Comparison of ENCODE assay signal across 20 cellular contexts in the genomic region with DNA sequence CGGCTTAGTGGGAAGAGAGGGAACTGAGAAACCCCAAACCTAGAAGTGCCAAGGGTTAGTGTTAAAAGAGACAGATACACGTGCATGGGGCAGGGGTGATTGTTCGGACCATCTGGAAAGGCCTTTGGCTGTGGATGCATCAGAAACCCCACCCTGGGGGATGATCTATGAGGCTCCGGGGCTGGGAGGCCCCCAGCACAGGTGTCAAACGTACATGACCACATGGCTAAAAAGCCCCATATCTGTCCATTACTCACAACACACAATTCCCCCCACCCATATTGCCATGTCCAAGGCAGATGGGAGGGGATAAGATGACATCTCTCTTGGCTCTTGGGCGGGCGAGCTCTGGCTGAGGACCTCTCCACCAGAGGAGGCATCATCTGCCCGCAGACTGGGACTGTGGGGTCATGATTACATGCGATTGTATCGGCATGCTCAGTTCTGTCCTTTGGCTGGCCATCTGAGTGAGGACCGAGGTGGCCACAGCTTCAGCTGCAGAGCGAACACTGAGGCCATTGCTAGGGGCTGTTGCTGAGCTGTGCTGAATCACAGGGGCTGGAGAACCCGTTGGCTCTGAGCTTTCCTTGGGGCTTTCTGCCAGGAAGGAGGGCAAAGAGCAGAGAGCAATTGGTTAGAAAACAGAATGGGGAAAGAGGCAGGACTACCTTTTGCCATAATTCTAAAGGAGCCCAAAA. TPM values are rescaled to one million over a fixed set of nuclear protein-coding genes. Genes with fewer than 3 reads are reported as not detected.
A peak's percentile ranks its signal among the peaks of the same experiment; 100 is the strongest.
DNase-seq lines count a peak whose midpoint lies in the region; ATAC-seq lines count a peak whose summit lies in the region.
"Had no signal": no experiment of that assay in that cellular context is flagged by ENCODE, and none has a peak within 500 bp of the region (broad histone marks: within the 10 kb centered on the region; RNA-seq: fewer than 3 reads in every experiment).

No MANE protein-coding gene starts in this region.

- no peaks in the 10 kb centered on the region for H3K27me3 Mint-ChIP-seq in CD4-positive, alpha-beta memory T cell

- ATAC-seq in GM21576 (IDR thresholded peaks at IDR 0.05; ENCODE audit: unreplicated experiment): no peak
- ATAC-seq in HG03342 (IDR thresholded peaks at IDR 0.05; ENCODE audit: unreplicated experiment): no peak

- no peak overlapping the region for H3K4me3 ChIP-seq in CD4-positive, alpha-beta memory T cell (ENCODE audit: low read length in 2 of 2)
- H3K4me3 ChIP-seq: BLaER1 treated with 17β-estradiol and CSF1 and Interleukin-3, amounts not matched to agents 10 nM and 100 nM; GM23248; HAP-1 had no signal

- CTCF ChIA-PET in CD4-positive, alpha-beta memory T cell (lab: Charles Lee; ENCODE audit: partially characterized antibody): interaction anchor here (1.2 to 1.3 kb wide), 2 partner anchors 155 to 165 kb away, joined by 3 read pairs; no protein-coding TSS in a partner anchor

- no peaks in the 10 kb centered on the region for H3K4me1 ChIP-seq in CD4-positive, alpha-beta memory T cell (ENCODE audit: insufficient read depth, low read length)
- H3K4me1 ChIP-seq: HAP-1 had no signal

- H3K9me3 Mint-ChIP-seq in CD4-positive, alpha-beta memory T cell: no peaks in the 10 kb centered on the region

- no peak overlapping the region for H3K4me3 Mint-ChIP-seq in CD4-positive, alpha-beta memory T cell

- DNase-seq in CD1c-positive myeloid dendritic cell (ENCODE audit: extremely low spot score) (peak; percentile 7), islet precursor cell (peak; percentile 47), posterior vena cava (ENCODE audit: low spot score) (peak; percentile 65), NCI-H146 (lab: John Stamatoyannopoulos, UW) (no peak)
- no peak for DNase-seq in CD4-positive, alpha-beta memory T cell
- DNase-seq: DMS79 treated with DMSO at 0.1 percent for 48 hours, GM23248, MM.1S, NCI-H1092, NCI-H1694, NCI-H2081 treated with DMSO at 0.1 percent for 48 hours, NCI-H446 treated with DMSO at 0.1 percent for 48 hours, NCI-H774, Right ventricle myocardium superior had no signal

- no peaks in the 10 kb centered on the region for H3K4me1 Mint-ChIP-seq in CD4-positive, alpha-beta memory T cell

- no peaks in the 10 kb centered on the region for H3K27me3 ChIP-seq in CD4-positive, alpha-beta memory T cell (ENCODE audit: insufficient read depth, low read length)
- H3K27me3 ChIP-seq: BLaER1 treated with 17β-estradiol and CSF1 and Interleukin-3, amounts not matched to agents 10 nM and 100 nM had no signal

- POLR2A ChIA-PET in CD4-positive, alpha-beta memory T cell (lab: Charles Lee; ENCODE audit: partially characterized antibody): no interaction called here

- H3K36me3 Mint-ChIP-seq in CD4-positive, alpha-beta memory T cell: peaks cover 39 to 68% of the 10 kb centered on the region in 2 donors

- H3K27ac ChIP-seq in CD4-positive, alpha-beta memory T cell (ENCODE audit: low read depth, low read length): no peak overlapping the region
- H3K27ac ChIP-seq: BLaER1 treated with 17β-estradiol and CSF1 and Interleukin-3, amounts not matched to agents 10 nM and 100 nM; GM23248 had no signal

- intact Hi-C loops in CD4-positive, alpha-beta memory T cell (cut with micrococcal nuclease): no loop called here
- intact Hi-C loops in posterior vena cava (cut with DNase I): loop anchor here in 1 of 2 donors (10.0 kb wide), 1 partner anchor 152 kb away; no protein-coding TSS in a partner anchor

- H3K27ac Mint-ChIP-seq in CD4-positive, alpha-beta memory T cell: peak overlapping the region in 4 of 7 donors; percentile 17 to 71 (median 42)

- H3K36me3 ChIP-seq in CD4-positive, alpha-beta memory T cell (ENCODE audit: insufficient read depth, low read length): peaks cover 66% of the 10 kb centered on the region

- H3K9me3 ChIP-seq in CD4-positive, alpha-beta memory T cell (ENCODE audit: control insufficient read depth in 1 of 2, low read length in 2 of 2): no peaks in the 10 kb centered on the region
- H3K9me3 ChIP-seq: BLaER1 treated with 17β-estradiol and CSF1 and Interleukin-3, amounts not matched to agents 10 nM and 100 nM; HAP-1 had no signal

RNA-seq across cellular contexts. Expression of gene NPFF, which starts 9.6 kb away (rescaled TPM):
- total RNA-seq in CD4-positive, alpha-beta memory T cell: not detected
- polyA plus RNA-seq in CD4-positive, alpha-beta memory T cell: not detected
- not detected for total RNA-seq in posterior vena cava
- total RNA-seq: GM23248, LHCN-M2, OCI-LY7, Right ventricle myocardium superior had no signal
- polyA plus RNA-seq: GM23248 had no signal

RNA-seq across cellular contexts. Expression of gene TARBP2, which starts 15.8 kb away (rescaled TPM):
- total RNA-seq in CD4-positive, alpha-beta memory T cell: 10 to 100 TPM; 26.9 to 37.0 TPM
- polyA plus RNA-seq in CD4-positive, alpha-beta memory T cell: 10 to 100 TPM; 24.5 to 33.1 TPM
- total RNA-seq in posterior vena cava: 10 to 100 TPM; 12.8 to 16.8 TPM

RNA-seq across cellular contexts. Expression of gene MAP3K12, which starts 17.6 kb away (rescaled TPM):
- total RNA-seq in CD4-positive, alpha-beta memory T cell: 10 to 100 TPM; 25.0 to 28.2 TPM
- polyA plus RNA-seq in CD4-positive, alpha-beta memory T cell: 1 to 10 TPM; 3.1 to 8.5 TPM
- 10 to 100 TPM; 21.7 to 29.4 TPM for total RNA-seq in posterior vena cava

Comparison
In these comparisons a context has a peak if more than half of its experiments do, and no peak if none do; other contexts are left out.
1. DNase-seq: peak in CD1c-positive myeloid dendritic cell (single experiment), islet precursor cell (single experiment) and posterior vena cava (single experiment); none in CD4-positive, alpha-beta memory T cell (0 of 5) and NCI-H146 (single experiment).